ENCODE assay signal across 9 cellular contexts in the genomic region with DNA sequence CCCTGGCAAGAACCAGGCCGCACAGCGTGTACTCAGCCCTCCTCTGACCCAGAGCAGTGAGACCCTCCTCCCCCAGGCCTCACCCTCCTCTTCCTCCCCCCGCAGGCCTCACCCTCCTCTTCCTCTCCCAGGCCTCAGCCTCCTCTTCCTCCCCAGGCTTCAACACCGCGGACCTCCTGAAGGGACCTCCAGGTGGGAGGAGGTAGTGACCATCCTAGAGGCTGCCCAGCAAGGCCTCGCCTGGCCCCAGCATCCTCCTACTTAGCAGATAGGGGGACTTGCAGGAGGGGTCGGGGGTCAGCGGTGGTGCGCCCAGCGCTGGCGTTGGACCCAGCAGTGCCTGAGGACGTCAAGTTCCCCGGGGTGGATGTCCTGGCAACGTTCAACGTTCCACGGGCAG.
A peak's percentile ranks its signal among the peaks of the same experiment; 100 is the strongest.
DNase-seq lines count a peak whose midpoint lies in the region; ATAC-seq and TF ChIP-seq lines count a peak whose summit lies in the region.
"Had no signal": no experiment of that assay in that cellular context is flagged by ENCODE, and none has a peak within 500 bp of the region (broad histone marks: within the 10 kb centered on the region; RNA-seq: fewer than 3 reads in every experiment).

No MANE protein-coding gene starts in this region.

- H3K27ac ChIP-seq in upper lobe of right lung (peak overlapping the region; percentile 65), smooth muscle cell (ENCODE audit: low read depth) (no peak overlapping the region), WERI-Rb-1 (no peak overlapping the region)

- no peak overlapping the region for H3K4me2 ChIP-seq in smooth muscle cell

- H3K36me3 ChIP-seq in upper lobe of right lung: peaks cover 6% of the 10 kb centered on the region
- no peaks in the 10 kb centered on the region for H3K36me3 ChIP-seq in smooth muscle cell (ENCODE audit: low read depth)
- H3K36me3 ChIP-seq in WERI-Rb-1: no peaks in the 10 kb centered on the region; the same call in 1 of the 2 replicates
- H3K36me3 ChIP-seq: breast epithelium had no signal

- ATAC-seq in HG03442 (IDR thresholded peaks at IDR 0.05; ENCODE audit: unreplicated experiment) (peak; percentile 16), upper lobe of right lung (peak; percentile 1), omental fat pad (ENCODE audit: low FRiP score) (no peak)

- peaks cover 4% of the 10 kb centered on the region for H3K4me1 ChIP-seq in upper lobe of right lung
- peaks cover 4% of the 10 kb centered on the region for H3K4me1 ChIP-seq in smooth muscle cell (ENCODE audit: low read depth)
- H3K4me1 ChIP-seq: breast epithelium had no signal

- no peak for TF ChIP-seq CTCF in upper lobe of right lung (IDR thresholded peaks at IDR 0.05)
- TF ChIP-seq CTCF in omental fat pad (IDR thresholded peaks at IDR 0.05): no peak
- TF ChIP-seq CTCF in smooth muscle cell (IDR thresholded peaks at IDR 0.05; ENCODE audit: borderline replicate concordance, insufficient read depth, poor library complexity, severe bottlenecking): no peak
- TF ChIP-seq CTCF in WERI-Rb-1 (IDR thresholded peaks at IDR 0.05; ENCODE audit: low read depth, low read length): no peak

- peaks cover 2% of the 10 kb centered on the region for H3K9me3 Mint-ChIP-seq in activated naive CD4-positive, alpha-beta T cell treated with anti-CD3 and anti-CD28 coated beads, Interleukin-2, amount 10 ng/mL, durations not matched to agents 7 days and 5 days
- no peaks in the 10 kb centered on the region for H3K9me3 Mint-ChIP-seq in dendritic cell treated with granulocyte-macrophage colony-stimulating factor and Interleukin-4, amounts not matched to agents 40 ng/mL and 50 ng/mL, for 4 days

- DNase-seq in activated naive CD4-positive, alpha-beta T cell treated with anti-CD3 and anti-CD28 coated beads, Interleukin-2, amount 10 ng/mL, durations not matched to agents 7 days and 5 days: no peak
- DNase-seq in activated naive CD4-positive, alpha-beta T cell (lab: John Stamatoyannopoulos, UW): no peak
- DNase-seq in upper lobe of right lung: no peak
- DNase-seq in omental fat pad (ENCODE audit: low spot score): no peak
- no peak for DNase-seq in smooth muscle cell (lab: John Stamatoyannopoulos, UW; ENCODE audit: unreplicated experiment)
- no peak for DNase-seq in WERI-Rb-1

- H3K9ac ChIP-seq in smooth muscle cell (ENCODE audit: low read depth): no peak overlapping the region

- H3K27me3 ChIP-seq in upper lobe of right lung: no peaks in the 10 kb centered on the region
- H3K27me3 ChIP-seq in smooth muscle cell (ENCODE audit: low read depth): no peaks in the 10 kb centered on the region
- H3K27me3 ChIP-seq in WERI-Rb-1 (ENCODE audit: insufficient read depth, low read depth, severe bottlenecking): no peaks in the 10 kb centered on the region
- H3K27me3 ChIP-seq: breast epithelium had no signal

- H3K4me3 Mint-ChIP-seq in activated naive CD4-positive, alpha-beta T cell treated with anti-CD3 and anti-CD28 coated beads, Interleukin-2, amount 10 ng/mL, durations not matched to agents 7 days and 5 days: peak overlapping the region; percentile 95
- peak overlapping the region; percentile 84 for H3K4me3 Mint-ChIP-seq in dendritic cell treated with granulocyte-macrophage colony-stimulating factor and Interleukin-4, amounts not matched to agents 40 ng/mL and 50 ng/mL, for 4 days

- H4K20me1 ChIP-seq in smooth muscle cell (ENCODE audit: low read depth): peaks cover 40% of the 10 kb centered on the region

- H2AFZ ChIP-seq in smooth muscle cell (ENCODE audit: low read depth): no peak overlapping the region

- H3K4me3 ChIP-seq in upper lobe of right lung (peak overlapping the region; percentile 43), smooth muscle cell (no peak overlapping the region), WERI-Rb-1 (ENCODE audit: low read depth, low read length) (no peak overlapping the region)

- H3K9me3 ChIP-seq in upper lobe of right lung (no peaks in the 10 kb centered on the region), smooth muscle cell (replicated peaks; ENCODE audit: low read depth) (no peaks in the 10 kb centered on the region), WERI-Rb-1 (ENCODE audit: severe bottlenecking) (no peaks in the 10 kb centered on the region)
- H3K9me3 ChIP-seq: breast epithelium had no signal

- no peaks in the 10 kb centered on the region for H3F3A ChIP-seq in smooth muscle cell (ENCODE audit: low read depth)

- peak overlapping the region; percentile 100 for H3K27ac Mint-ChIP-seq in activated naive CD4-positive, alpha-beta T cell treated with anti-CD3 and anti-CD28 coated beads, Interleukin-2, amount 10 ng/mL, durations not matched to agents 7 days and 5 days
- peak overlapping the region; percentile 98 for H3K27ac Mint-ChIP-seq in dendritic cell treated with granulocyte-macrophage colony-stimulating factor and Interleukin-4, amounts not matched to agents 40 ng/mL and 50 ng/mL, for 4 days

- intact Hi-C loops in dendritic cell treated with granulocyte-macrophage colony-stimulating factor and Interleukin-4, amounts not matched to agents 40 ng/mL and 50 ng/mL, for 4 days (cut with micrococcal nuclease): loop anchor here (1.0 kb wide), 2 partner anchors 21 to 83 kb away; no protein-coding TSS in a partner anchor
- intact Hi-C loops in upper lobe of right lung (cut with DNase I): no loop called here

- H3K36me3 Mint-ChIP-seq in activated naive CD4-positive, alpha-beta T cell treated with anti-CD3 and anti-CD28 coated beads, Interleukin-2, amount 10 ng/mL, durations not matched to agents 7 days and 5 days: peaks cover 28% of the 10 kb centered on the region
- peaks cover 45% of the 10 kb centered on the region for H3K36me3 Mint-ChIP-seq in dendritic cell treated with granulocyte-macrophage colony-stimulating factor and Interleukin-4, amounts not matched to agents 40 ng/mL and 50 ng/mL, for 4 days (ENCODE audit: low read depth)

- no peaks in the 10 kb centered on the region for H3K79me2 ChIP-seq in smooth muscle cell (ENCODE audit: low read depth)

- over 99% methylated on average over 13 of the region's 16 CpGs for WGBS in smooth muscle cell (ENCODE audit: low lambda C conversion rate)

- H3K4me1 Mint-ChIP-seq in activated naive CD4-positive, alpha-beta T cell treated with anti-CD3 and anti-CD28 coated beads, Interleukin-2, amount 10 ng/mL, durations not matched to agents 7 days and 5 days: peaks cover 70% of the 10 kb centered on the region
- H3K4me1 Mint-ChIP-seq in dendritic cell treated with granulocyte-macrophage colony-stimulating factor and Interleukin-4, amounts not matched to agents 40 ng/mL and 50 ng/mL, for 4 days (ENCODE audit: low read depth): peaks cover 80% of the 10 kb centered on the region

- CTCF ChIA-PET in activated naive CD4-positive, alpha-beta T cell treated with anti-CD3 and anti-CD28 coated beads, Interleukin-2, amount 10 ng/mL, durations not matched to agents 7 days and 5 days (lab: Charles Lee): no interaction called here

- peaks cover 21% of the 10 kb centered on the region for H3K27me3 Mint-ChIP-seq in activated naive CD4-positive, alpha-beta T cell treated with anti-CD3 and anti-CD28 coated beads, Interleukin-2, amount 10 ng/mL, durations not matched to agents 7 days and 5 days
- no peaks in the 10 kb centered on the region for H3K27me3 Mint-ChIP-seq in dendritic cell treated with granulocyte-macrophage colony-stimulating factor and Interleukin-4, amounts not matched to agents 40 ng/mL and 50 ng/mL, for 4 days
